Comparison of ENCODE assay signal across 8 cellular contexts in genomic region chr19:51593969-51594773, GRCh38. TPM values are rescaled to one million over a fixed set of nuclear protein-coding genes. Genes with fewer than 3 reads are reported as not detected.
A peak's percentile ranks its signal among the peaks of the same experiment; 100 is the strongest.
DNase-seq lines count a peak whose midpoint lies in the region; ATAC-seq and TF ChIP-seq lines count a peak whose summit lies in the region.

No MANE protein-coding gene starts in this region.

- H3K27me3 ChIP-seq in adrenal gland: no peaks in the 10 kb centered on the region
- no peaks in the 10 kb centered on the region for H3K27me3 ChIP-seq in parathyroid adenoma (ENCODE audit: control insufficient read depth, insufficient read depth, low read length)
- H3K27me3 ChIP-seq in tibial nerve: peaks cover 0 to 11% of the 10 kb centered on the region in 2 donors

- WGBS in adrenal gland, 4 donors: 1% methylated on average over 31 to 61 of the region's 61 CpGs
- WGBS in tibial nerve, 2 donors: 1% methylated on average over 60 to 61 of the region's 61 CpGs

- H3K9me3 ChIP-seq in adrenal gland (replicated peaks in 1 of 3) (no peaks in the 10 kb centered on the region), parathyroid adenoma (ENCODE audit: control insufficient read depth, low read length) (no peaks in the 10 kb centered on the region), tibial nerve (no peaks in the 10 kb centered on the region)

- intact Hi-C loops in adrenal gland (cut with DNase I): no loop called here
- intact Hi-C loops in cardiac septum (cut with DNase I): loop anchor here (1.0 to 10.0 kb wide), 2 partner anchors 23 to 489 kb away; partner anchors contain the start of genes CTU1 and ZNF175

- H3K36me3 ChIP-seq in adrenal gland (replicated peaks in 1 of 2) (no peaks in the 10 kb centered on the region), parathyroid adenoma (ENCODE audit: control insufficient read depth, insufficient read depth, low read length) (no peaks in the 10 kb centered on the region), tibial nerve (peaks cover 0 to 16% (median 0%) of the 10 kb centered on the region in 3 donors)

- H3K79me2 ChIP-seq in parathyroid adenoma: peaks cover 17% of the 10 kb centered on the region

- TF ChIP-seq POLR2A in adrenal gland (IDR thresholded peaks at IDR 0.05) (no peak), tibial nerve (IDR thresholded peaks at IDR 0.05) (peak in 1 of 2 donors; percentile 13)

- H3K9ac ChIP-seq in parathyroid adenoma: peak overlapping the region; percentile 22

- H2AFZ ChIP-seq in parathyroid adenoma: peak overlapping the region; percentile 73

- H3K27ac ChIP-seq in adrenal gland (peak overlapping the region in 2 of 5 donors; percentile 19 to 36), parathyroid adenoma (peak overlapping the region; percentile 88), tibial nerve (peak overlapping the region in 3 of 4 donors; percentile 30 to 76 (median 75))

- H3K4me3 ChIP-seq in GM12865 (ENCODE audit: low read depth, low read length): peak overlapping the region; percentile 85
- peak overlapping the region in 3 of 4 donors; percentile 13 to 71 (median 45) for H3K4me3 ChIP-seq in adrenal gland
- H3K4me3 ChIP-seq in parathyroid adenoma (ENCODE audit: low read depth, low read length): peak overlapping the region; percentile 89
- peak overlapping the region; percentile 56 to 68 (median 58) for H3K4me3 ChIP-seq in tibial nerve

- peak; percentile 80 to 88 for TF ChIP-seq EP300 in tibial nerve (IDR thresholded peaks at IDR 0.05)

- TF ChIP-seq CTCF in GM12865 (IDR thresholded peaks at IDR 0.05; ENCODE audit: insufficient read depth, low read depth, low read length, missing control alignments): no peak
- no peak for TF ChIP-seq CTCF in adrenal gland (IDR thresholded peaks at IDR 0.05)
- no peak for TF ChIP-seq CTCF in parathyroid adenoma (IDR thresholded peaks at IDR 0.05)
- TF ChIP-seq CTCF in tibial nerve (IDR thresholded peaks at IDR 0.05): peak in 1 of 5 experiments; percentile 21

- peak; percentile 98 for DNase-seq in GM12865 (ENCODE audit: low read depth)
- peak; percentile 93 to 99 (median 97) for DNase-seq in NCI-H1417 (lab: John Stamatoyannopoulos, UW)
- peak; percentile 98 for DNase-seq in SW480 (ENCODE audit: low spot score)
- DNase-seq in adrenal gland: peak; percentile 97 to 99 (median 98)
- DNase-seq in cardiac septum (ENCODE audit: low spot score): peak; percentile 100
- peak; percentile 92 to 93 for DNase-seq in tibial nerve (ENCODE audit: low spot score in 2 of 2)

- H3K4me1 ChIP-seq in adrenal gland (replicated peaks in 1 of 2) (peaks cover 0 to 9% of the 10 kb centered on the region in 2 donors), parathyroid adenoma (peaks cover 19% of the 10 kb centered on the region), tibial nerve (peaks cover 0 to 21% (median 7%) of the 10 kb centered on the region in 4 donors)

- peak; percentile 99 for ATAC-seq in HG02759 (IDR thresholded peaks at IDR 0.05; ENCODE audit: unreplicated experiment)

- peak overlapping the region; percentile 95 for H3K4me2 ChIP-seq in parathyroid adenoma (ENCODE audit: low read length)

RNA-seq across cellular contexts. Expression of gene ZNF175, which starts 23.1 kb away (rescaled TPM):
- total RNA-seq in adrenal gland (10 to 100 TPM in 4 of 8 donors, 1 to 10 TPM in 4; 2.5 to 14.5 (median 9.1) TPM), cardiac septum (7.8 TPM), tibial nerve (1 to 10 TPM; 4.3 to 8.5 (median 7.3) TPM)
- polyA plus RNA-seq in adrenal gland: 1 to 10 TPM; 2.1 to 6.5 (median 3.4) TPM

RNA-seq across cellular contexts. Expression of gene SIGLEC5, which starts 36.0 kb away (rescaled TPM):
- total RNA-seq in adrenal gland (1 to 10 TPM in 1 of 8 donors, under 1 TPM in 3, not detected in 4; 0.36 to 3.0 (median 0.65) TPM), cardiac septum (0.94 TPM), tibial nerve (1 to 10 TPM in 3 of 4 donors, under 1 TPM in 1; 0.20 to 2.2 (median 1.6) TPM)
- not detected for polyA plus RNA-seq in adrenal gland

RNA-seq across cellular contexts. Expression of gene SIGLEC14, which starts 52.5 kb away (rescaled TPM):
- 10 to 100 TPM in 4 of 8 donors, 1 to 10 TPM in 2, under 1 TPM in 1, not detected in 1; 0.72 to 29.0 (median 13.3) TPM for total RNA-seq in adrenal gland
- polyA plus RNA-seq in adrenal gland: 1 to 10 TPM; 1.2 to 3.6 (median 2.7) TPM
- 1.2 TPM for total RNA-seq in cardiac septum
- total RNA-seq in tibial nerve: 1 to 10 TPM in 3 of 4 donors, not detected in 1; 1.9 to 6.3 (median 4.9) TPM
